In the genomic region with DNA sequence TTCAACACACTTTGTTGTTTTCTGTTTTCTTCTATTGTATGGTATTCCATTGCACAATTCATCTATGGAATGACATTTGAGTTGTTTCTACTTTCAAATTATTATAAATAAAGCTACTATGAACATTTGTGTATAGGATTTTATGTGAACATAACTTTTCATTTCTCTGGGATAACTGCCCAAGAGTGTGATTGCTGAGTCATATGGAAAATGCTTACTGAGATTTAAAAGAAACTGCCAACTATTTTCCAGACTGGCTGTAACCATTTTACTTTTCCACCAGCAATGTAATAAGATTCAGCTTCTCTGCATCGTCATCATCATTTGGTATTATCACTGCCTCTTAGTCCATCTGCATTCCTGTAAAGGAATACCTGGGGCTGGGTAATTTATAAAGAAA, we compare ENCODE assay signal across 28 cellular contexts.
A peak's percentile ranks its signal among the peaks of the same experiment; 100 is the strongest.
DNase-seq lines count a peak whose midpoint lies in the region; TF ChIP-seq lines count a peak whose summit lies in the region.
"Had no signal": no experiment of that assay in that cellular context is flagged by ENCODE, and none has a peak within 500 bp of the region (broad histone marks: within the 10 kb centered on the region; RNA-seq: fewer than 3 reads in every experiment).

No MANE protein-coding gene starts in this region.

- H4K20me1 ChIP-seq in SU-DHL-6 (ENCODE audit: low read depth, low read length): no peaks in the 10 kb centered on the region

- H3K27me3 ChIP-seq in SU-DHL-6 (ENCODE audit: low read length): no peaks in the 10 kb centered on the region
- H3K27me3 ChIP-seq: BE2C, MG63, SJSA1 had no signal

- no peaks in the 10 kb centered on the region for H3F3A ChIP-seq in SU-DHL-6 (ENCODE audit: insufficient read depth)

- no peak overlapping the region for H3K9ac ChIP-seq in SU-DHL-6 (ENCODE audit: low read length)

- H3K9me3 ChIP-seq in SU-DHL-6 (ENCODE audit: insufficient read depth, low read length): no peaks in the 10 kb centered on the region
- H3K9me3 ChIP-seq: BE2C, MG63, SJSA1 had no signal

- H3K27ac ChIP-seq in SU-DHL-6 (ENCODE audit: low read depth, low read length): no peak overlapping the region
- H3K27ac ChIP-seq: SJSA1 had no signal

- H3K4me3 ChIP-seq in SU-DHL-6 (ENCODE audit: insufficient read depth, low read length, poor library complexity, severe bottlenecking): no peak overlapping the region
- no peak overlapping the region for H3K4me3 ChIP-seq in choroid plexus epithelial cell (ENCODE audit: low read depth, low read length)
- H3K4me3 ChIP-seq: K562, MG63, SJSA1 had no signal

- no peaks in the 10 kb centered on the region for H3K9me2 ChIP-seq in SU-DHL-6 (replicated peaks; ENCODE audit: insufficient read depth, low read length)

- peak overlapping the region; percentile 23 for H2AFZ ChIP-seq in SU-DHL-6 (ENCODE audit: low read depth, low read length, severe bottlenecking)

- TF ChIP-seq CTCF in SU-DHL-6 (IDR thresholded peaks at IDR 0.05; ENCODE audit: insufficient read depth, low read length, poor library complexity, severe bottlenecking) (no peak), choroid plexus epithelial cell (conservative IDR thresholded peaks at IDR 0.05; ENCODE audit: low read depth, low read length) (no peak)

- H3K79me2 ChIP-seq in SU-DHL-6 (ENCODE audit: insufficient read depth, low read length): no peaks in the 10 kb centered on the region

- H3K4me2 ChIP-seq in SU-DHL-6 (ENCODE audit: low read depth, low read length, poor library complexity, severe bottlenecking): no peak overlapping the region

- DNase-seq in GM04503 (ENCODE audit: low read depth) (peak; percentile 3), choroid plexus epithelial cell (ENCODE audit: low read depth) (peak; percentile 7), fibroblast of the conjunctiva (ENCODE audit: low read depth) (peak; percentile 13), islet precursor cell (no peak), NCI-H1092 treated with DMSO at 0.1 percent for 48 hours (lab: John Stamatoyannopoulos, UW) (no peak)
- no peak for DNase-seq in activated CD8-positive, alpha-beta memory T cell treated with anti-CD3 and anti-CD28 coated beads for 24 hours
- no peak for DNase-seq in activated CD4-positive, alpha-beta T cell treated with anti-CD3 and anti-CD28 coated beads for 48 hours
- DNase-seq: 8988T; ACHN; BE2C; CD8-positive, alpha-beta memory T cell; DMS 273 treated with DMSO at 0.1 percent for 48 hours; DMS79; EL; GDM1; MG63; NCI-H1417; NCI-H1694; NCI-H2029 treated with DMSO at 0.1 percent for 48 hours; NCI-H446 treated with DMSO at 0.1 percent for 48 hours; NCI-H526; NCI-H82; NK-92 treated with Interleukin-12 subunit alpha and Interleukin-12 subunit beta, amount 100 ng/mL, for 24 hours; Right ventricle myocardium superior; RPMI8226 had no signal

- no peaks in the 10 kb centered on the region for H3K36me3 ChIP-seq in SU-DHL-6 (ENCODE audit: low read length)
- H3K36me3 ChIP-seq: BE2C, MG63, SJSA1 had no signal

Comparison
In these comparisons a context has a peak if more than half of its experiments do, and no peak if none do; other contexts are left out.
1. DNase-seq: peak in GM04503 (single experiment), choroid plexus epithelial cell (single experiment) and fibroblast of the conjunctiva (single experiment); none in islet precursor cell (single experiment), activated CD8-positive, alpha-beta memory T cell treated with anti-CD3 and anti-CD28 coated beads for 24 hours (single experiment), activated CD4-positive, alpha-beta T cell treated with anti-CD3 and anti-CD28 coated beads for 48 hours (single experiment) and NCI-H1092 treated with DMSO at 0.1 percent for 48 hours (single experiment).